Comparison of ENCODE assay signal across 8 cellular contexts in the genomic region with DNA sequence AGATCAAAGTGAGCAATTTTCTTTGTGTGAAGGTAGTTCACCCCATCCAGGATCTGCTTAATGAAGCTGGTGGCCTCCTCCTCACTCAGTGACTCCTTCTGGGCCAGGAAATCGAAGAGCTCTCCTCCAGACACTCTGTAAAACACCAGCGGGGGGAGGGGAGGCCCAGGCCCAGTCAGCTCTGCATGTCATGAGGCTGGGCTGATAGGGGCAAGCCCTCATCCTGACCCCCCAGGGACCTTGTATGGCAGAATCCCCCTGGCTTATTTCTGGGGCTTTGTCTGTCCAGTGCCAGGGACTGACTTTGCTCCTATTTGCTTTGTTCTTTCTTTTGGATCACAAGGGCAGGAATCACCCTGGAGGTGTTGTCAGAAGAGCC.
DNase-seq lines count a peak whose midpoint lies in the region; ATAC-seq and TF ChIP-seq lines count a peak whose summit lies in the region.

No MANE protein-coding gene starts in this region.

- peaks cover 37% of the 10 kb centered on the region for H3K4me1 Mint-ChIP-seq in activated T-cell treated with anti-CD3 and anti-CD28 coated beads, Interleukin-2, amount 50 U/mL, for 4 hours (ENCODE audit: low read depth)
- H3K4me1 Mint-ChIP-seq in glutamatergic neuron (ENCODE audit: low read depth, unreplicated experiment), result no peaks in the 10 kb centered on the region

- peak; percentile 45 for DNase-seq in activated T-cell treated with anti-CD3 and anti-CD28 coated beads, Interleukin-2, amount 50 U/mL, for 4 hours
- peak; percentile 68 for DNase-seq in posterior vena cava (ENCODE audit: low spot score)
- DNase-seq in glutamatergic neuron, result no peak
- DNase-seq in substantia nigra (lab: John Stamatoyannopoulos, UW), result no peak
- DNase-seq in NCI-H1092 treated with DMSO at 0.1 percent for 48 hours (lab: John Stamatoyannopoulos, UW), result no peak

- H3K36me3 Mint-ChIP-seq in activated T-cell treated with anti-CD3 and anti-CD28 coated beads, Interleukin-2, amount 50 U/mL, for 4 hours (ENCODE audit: insufficient read depth), result no peaks in the 10 kb centered on the region
- peaks cover 4% of the 10 kb centered on the region for H3K36me3 Mint-ChIP-seq in glutamatergic neuron (ENCODE audit: unreplicated experiment)

- no peaks in the 10 kb centered on the region for H3K9me3 Mint-ChIP-seq in activated T-cell treated with anti-CD3 and anti-CD28 coated beads, Interleukin-2, amount 50 U/mL, for 4 hours
- no peaks in the 10 kb centered on the region for H3K9me3 Mint-ChIP-seq in glutamatergic neuron (ENCODE audit: unreplicated experiment)

- H3K4me3 Mint-ChIP-seq in activated T-cell treated with anti-CD3 and anti-CD28 coated beads, Interleukin-2, amount 50 U/mL, for 4 hours, result peak overlapping the region; percentile 60
- no peak overlapping the region for H3K4me3 Mint-ChIP-seq in glutamatergic neuron (ENCODE audit: unreplicated experiment)

- no peak overlapping the region for H3K27ac ChIP-seq in substantia nigra (ENCODE audit: low read depth, low read length, poor library complexity, severe bottlenecking)

- no peaks in the 10 kb centered on the region for H3K27me3 Mint-ChIP-seq in activated T-cell treated with anti-CD3 and anti-CD28 coated beads, Interleukin-2, amount 50 U/mL, for 4 hours (ENCODE audit: low read depth)
- peaks cover 3% of the 10 kb centered on the region for H3K27me3 Mint-ChIP-seq in glutamatergic neuron (ENCODE audit: unreplicated experiment)

- peak; percentile 20 for ATAC-seq in GM18498 (IDR thresholded peaks at IDR 0.05; ENCODE audit: unreplicated experiment)
- ATAC-seq in HG03066 (IDR thresholded peaks at IDR 0.05; ENCODE audit: low read depth, unreplicated experiment), result peak; percentile 5
- peak; percentile 62 to 76 for ATAC-seq in activated T-cell treated with anti-CD3 and anti-CD28 coated beads, Interleukin-2, amount 50 U/mL, for 4 hours
- ATAC-seq in HG02763 (IDR thresholded peaks at IDR 0.05; ENCODE audit: unreplicated experiment), result no peak

- no peak for TF ChIP-seq CTCF in glutamatergic neuron (IDR thresholded peaks at IDR 0.05; ENCODE audit: partially characterized antibody, unreplicated experiment)

- intact Hi-C loops in posterior vena cava (cut with DNase I), result no loop called here

- H3K27ac Mint-ChIP-seq in glutamatergic neuron (ENCODE audit: unreplicated experiment), result no peak overlapping the region

Comparison
In these comparisons a context has a peak if more than half of its experiments do, and no peak if none do; other contexts are left out.
1. DNase-seq: peak in activated T-cell treated with anti-CD3 and anti-CD28 coated beads, Interleukin-2, amount 50 U/mL, for 4 hours (single experiment) and posterior vena cava (single experiment); none in glutamatergic neuron (single experiment), substantia nigra (0 of 49) and NCI-H1092 treated with DMSO at 0.1 percent for 48 hours (single experiment).